Comparison of ENCODE assay signal across 8 cellular contexts in genomic region chr18:23618862-23619387, GRCh38. TPM values are rescaled to one million over a fixed set of nuclear protein-coding genes. Genes with fewer than 3 reads are reported as not detected.
DNase-seq lines count a peak whose midpoint lies in the region; ATAC-seq, FAIRE-seq and TF ChIP-seq lines count a peak whose summit lies in the region.

No MANE protein-coding gene starts in this region.

- H3K9me3 Mint-ChIP-seq in dendritic cell treated with granulocyte-macrophage colony-stimulating factor and Interleukin-4, amounts not matched to agents 40 ng/mL and 50 ng/mL, for 4 days: no peaks in the 10 kb centered on the region
- no peaks in the 10 kb centered on the region for H3K9me3 Mint-ChIP-seq in mesothelial cell of epicardium

- peaks cover 19% of the 10 kb centered on the region for H3K4me1 Mint-ChIP-seq in dendritic cell treated with granulocyte-macrophage colony-stimulating factor and Interleukin-4, amounts not matched to agents 40 ng/mL and 50 ng/mL, for 4 days (ENCODE audit: low read depth)
- H3K4me1 Mint-ChIP-seq in mesothelial cell of epicardium: peaks cover 19% of the 10 kb centered on the region

- H3K36me3 ChIP-seq in aorta (ENCODE audit: control insufficient read depth in 1 of 2, insufficient read depth in 2 of 2, low read length in 1 of 2): no peaks in the 10 kb centered on the region

- H3K27me3 ChIP-seq in aorta (ENCODE audit: control insufficient read depth in 1 of 2, insufficient read depth in 2 of 2, low read length in 1 of 2): no peaks in the 10 kb centered on the region

- no peak for FAIRE-seq in HTR-8/SVneo (lab: Jason Lieb, UNC)

- WGBS in aorta, 2 donors: 46 to 47% methylated on average over 17 to 18 of the region's 18 CpGs

- peak overlapping the region in 1 of 2 donors; percentile 56 for H3K4me3 ChIP-seq in aorta (ENCODE audit: low read length in 2 of 2)

- no peaks in the 10 kb centered on the region for H3K9me3 ChIP-seq in aorta (ENCODE audit: control insufficient read depth, low read length)

- no peaks in the 10 kb centered on the region for H3K36me3 Mint-ChIP-seq in dendritic cell treated with granulocyte-macrophage colony-stimulating factor and Interleukin-4, amounts not matched to agents 40 ng/mL and 50 ng/mL, for 4 days (ENCODE audit: low read depth)
- H3K36me3 Mint-ChIP-seq in mesothelial cell of epicardium: no peaks in the 10 kb centered on the region

- H3K27me3 Mint-ChIP-seq in dendritic cell treated with granulocyte-macrophage colony-stimulating factor and Interleukin-4, amounts not matched to agents 40 ng/mL and 50 ng/mL, for 4 days: peaks cover 35% of the 10 kb centered on the region
- H3K27me3 Mint-ChIP-seq in mesothelial cell of epicardium (ENCODE audit: low read depth): peaks cover 34% of the 10 kb centered on the region

- ATAC-seq in GM18909 (IDR thresholded peaks at IDR 0.05; ENCODE audit: poor library complexity, unreplicated experiment): peak; percentile 44
- ATAC-seq in aorta (ENCODE audit: low FRiP score): peak; percentile 70
- no peak for ATAC-seq in HG02973 (IDR thresholded peaks at IDR 0.05; ENCODE audit: unreplicated experiment)

- no peaks in the 10 kb centered on the region for H3K4me1 ChIP-seq in aorta (ENCODE audit: control insufficient read depth in 1 of 2, insufficient read depth in 2 of 2, low read length in 2 of 2)

- TF ChIP-seq CTCF in mesothelial cell of epicardium (IDR thresholded peaks at IDR 0.05; ENCODE audit: unreplicated experiment): no peak

- DNase-seq in HuH-7 (ENCODE audit: low spot score) (peak; percentile 45), mesothelial cell of epicardium (ENCODE audit: low spot score in 2 of 2, unreplicated experiment in 2 of 2) (peak in 1 of 2 experiments; percentile 57), aorta (peak; percentile 55 to 79), HTR-8/SVneo (ENCODE audit: insufficient read length, low spot score) (no peak), DMS114 treated with DMSO at 0.1 percent for 48 hours (lab: John Stamatoyannopoulos, UW; ENCODE audit: unreplicated experiment) (no peak)

- intact Hi-C loops in dendritic cell treated with granulocyte-macrophage colony-stimulating factor and Interleukin-4, amounts not matched to agents 40 ng/mL and 50 ng/mL, for 4 days (cut with micrococcal nuclease): no loop called here
- intact Hi-C loops in aorta (cut with DNase I): no loop called here

- peak overlapping the region; percentile 30 for H3K27ac Mint-ChIP-seq in dendritic cell treated with granulocyte-macrophage colony-stimulating factor and Interleukin-4, amounts not matched to agents 40 ng/mL and 50 ng/mL, for 4 days
- peak overlapping the region; percentile 91 for H3K27ac Mint-ChIP-seq in mesothelial cell of epicardium

- peak overlapping the region; percentile 69 for H3K4me3 Mint-ChIP-seq in dendritic cell treated with granulocyte-macrophage colony-stimulating factor and Interleukin-4, amounts not matched to agents 40 ng/mL and 50 ng/mL, for 4 days
- H3K4me3 Mint-ChIP-seq in mesothelial cell of epicardium: peak overlapping the region; percentile 63

- no peak overlapping the region for H3K27ac ChIP-seq in aorta (ENCODE audit: low read depth in 1 of 2, low read length in 2 of 2)

RNA-seq across cellular contexts. Expression of gene NPC1, which starts 32.6 kb away (rescaled TPM):
- total RNA-seq in mesothelial cell of epicardium: 35.5 to 39.9 TPM (median 35.8 TPM) in 3 replicates
- total RNA-seq in aorta: 10 to 100 TPM; 57.6 to 81.0 TPM
- polyA plus RNA-seq in aorta: 10 to 100 TPM; 16.2 to 29.8 TPM

RNA-seq across cellular contexts. Expression of gene ANKRD29, which starts 43.8 kb away (rescaled TPM):
- 2.3 to 2.9 TPM (median 2.4 TPM) in 3 replicates for total RNA-seq in mesothelial cell of epicardium
- total RNA-seq in aorta: 10 to 100 TPM; 10.2 to 28.6 TPM
- polyA plus RNA-seq in aorta: 10 to 100 TPM in 1 of 2 donors, 1 to 10 TPM in 1; 5.5 to 11.6 TPM

Comparison
In these comparisons a context has a peak if more than half of its experiments do, and no peak if none do; other contexts are left out.
1. DNase-seq: peak in HuH-7 (single experiment) and aorta (2 of 2); none in HTR-8/SVneo (single experiment) and DMS114 treated with DMSO at 0.1 percent for 48 hours (single experiment).